In genomic region chr7:2131341-2131740, GRCh38 we compare ENCODE assay signal across 19 cellular contexts.
"Had no signal": no experiment of that assay in that cellular context is flagged by ENCODE, and none has a peak within 500 bp of the region (broad histone marks: within the 10 kb centered on the region; RNA-seq: fewer than 3 reads in every experiment).

No MANE protein-coding gene starts in this region.

- DNase-seq: activated naive CD4-positive, alpha-beta T cell; activated T-cell treated with anti-CD3 and anti-CD28 coated beads, Interleukin-2, amount 50 U/mL, for 1 hour; adrenal gland; colonic mucosa; dorsolateral prefrontal cortex; effector memory CD8-positive, alpha-beta T cell; esophagus squamous epithelium; gastrocnemius medialis; head of caudate nucleus; hypothalamus; midbrain; natural killer cell; occipital lobe; stimulated activated naive CD8-positive, alpha-beta T cell treated with anti-CD3 and anti-CD28 coated beads, Interleukin-15, amount 100 ng/mL, for 72 hours; T-helper 1 cell; uterus had no signal

- H3K4me3 Mint-ChIP-seq: activated naive CD8-positive, alpha-beta T cell; activated T-helper 17 cell treated with anti-CD3 and anti-CD28 coated beads, Interleukin-2, amount 50 U/mL, for 72 hours; natural killer cell; stimulated activated naive CD8-positive, alpha-beta T cell treated with anti-CD3 and anti-CD28 coated beads, Interleukin-15, amount 100 ng/mL, for 72 hours had no signal

- H3K36me3 ChIP-seq: adrenal gland, colonic mucosa, gastrocnemius medialis, uterus had no signal

- H3K27me3 Mint-ChIP-seq: activated naive CD8-positive, alpha-beta T cell; activated T-helper 17 cell treated with anti-CD3 and anti-CD28 coated beads, Interleukin-2, amount 50 U/mL, for 72 hours; effector memory CD8-positive, alpha-beta T cell; stimulated activated naive CD8-positive, alpha-beta T cell treated with anti-CD3 and anti-CD28 coated beads, Interleukin-15, amount 100 ng/mL, for 72 hours had no signal

- H3K4me1 Mint-ChIP-seq: activated T-helper 17 cell treated with anti-CD3 and anti-CD28 coated beads, Interleukin-2, amount 50 U/mL, for 72 hours; natural killer cell; stimulated activated naive CD8-positive, alpha-beta T cell treated with anti-CD3 and anti-CD28 coated beads, Interleukin-15, amount 100 ng/mL, for 72 hours had no signal

- H3K27ac Mint-ChIP-seq: activated naive CD8-positive, alpha-beta T cell; activated T-helper 17 cell treated with anti-CD3 and anti-CD28 coated beads, Interleukin-2, amount 50 U/mL, for 72 hours; natural killer cell; stimulated activated naive CD8-positive, alpha-beta T cell treated with anti-CD3 and anti-CD28 coated beads, Interleukin-15, amount 100 ng/mL, for 72 hours had no signal

- H3K9me3 ChIP-seq: adrenal gland, colonic mucosa, esophagus squamous epithelium, gastrocnemius medialis, tibial nerve, uterus had no signal

- H3K27me3 ChIP-seq: adrenal gland, colonic mucosa, dorsolateral prefrontal cortex, esophagus squamous epithelium, gastrocnemius medialis, tibial nerve, uterus had no signal

- ATAC-seq: activated T-helper 17 cell treated with anti-CD3 and anti-CD28 coated beads, Interleukin-2, amount 50 U/mL, for 72 hours; effector memory CD8-positive, alpha-beta T cell; gastrocnemius medialis; natural killer cell; stimulated activated naive CD8-positive, alpha-beta T cell treated with anti-CD3 and anti-CD28 coated beads, Interleukin-15, amount 100 ng/mL, for 72 hours had no signal

- H3K9me3 Mint-ChIP-seq: activated T-helper 17 cell treated with anti-CD3 and anti-CD28 coated beads, Interleukin-2, amount 50 U/mL, for 72 hours; effector memory CD8-positive, alpha-beta T cell; natural killer cell; stimulated activated naive CD8-positive, alpha-beta T cell treated with anti-CD3 and anti-CD28 coated beads, Interleukin-15, amount 100 ng/mL, for 72 hours had no signal

- H3K27ac ChIP-seq: adrenal gland, colonic mucosa, esophagus squamous epithelium, gastrocnemius medialis, tibial nerve, uterus had no signal

- H3K4me1 ChIP-seq: adrenal gland, colonic mucosa, tibial nerve, uterus had no signal

- H3K4me3 ChIP-seq: adrenal gland, colonic mucosa, dorsolateral prefrontal cortex, esophagus squamous epithelium, gastrocnemius medialis, tibial nerve, uterus had no signal

- H3K36me3 Mint-ChIP-seq: natural killer cell had no signal
